Comparison of ENCODE assay signal across 12 cellular contexts in genomic region chr6:95690328-95690727, GRCh38.
A peak's percentile ranks its signal among the peaks of the same experiment; 100 is the strongest.
DNase-seq lines count a peak whose midpoint lies in the region; ATAC-seq and TF ChIP-seq lines count a peak whose summit lies in the region.
"Had no signal": no experiment of that assay in that cellular context is flagged by ENCODE, and none has a peak within 500 bp of the region (broad histone marks: within the 10 kb centered on the region; RNA-seq: fewer than 3 reads in every experiment).

No MANE protein-coding gene starts in this region.

- no peak overlapping the region for H3K27ac ChIP-seq in heart right ventricle
- no peak overlapping the region for H3K27ac ChIP-seq in A673 (ENCODE audit: low read depth, low read length, poor library complexity, severe bottlenecking)
- H3K27ac ChIP-seq: gastroesophageal sphincter had no signal

- H3K4me1 Mint-ChIP-seq in activated CD8-positive, alpha-beta T cell treated with anti-CD3 and anti-CD28 coated beads for 36 hours (ENCODE audit: low read depth): no peaks in the 10 kb centered on the region

- intact Hi-C loops in activated CD8-positive, alpha-beta T cell treated with anti-CD3 and anti-CD28 coated beads for 36 hours (cut with micrococcal nuclease): no loop called here
- intact Hi-C loops in heart right ventricle (cut with DNase I) (no loop called here), A673 (cut with micrococcal nuclease; ENCODE audit: unreplicated experiment) (no loop called here)

- CTCF ChIA-PET in activated CD8-positive, alpha-beta T cell treated with anti-CD3 and anti-CD28 coated beads for 36 hours (lab: Charles Lee): interaction anchor here (0.7 kb wide), 1 partner anchor 10 kb away, joined by 3 read pairs; no protein-coding TSS in a partner anchor
- CTCF ChIA-PET in A673 (lab: Charles Lee): no interaction called here

- WGBS in heart right ventricle, 2 donors: 68 to 72% methylated on average over 4 of the region's 4 CpGs

- H3K27ac Mint-ChIP-seq in activated CD8-positive, alpha-beta T cell treated with anti-CD3 and anti-CD28 coated beads for 36 hours: no peak overlapping the region

- peaks cover 3% of the 10 kb centered on the region for H3K9me3 Mint-ChIP-seq in activated CD8-positive, alpha-beta T cell treated with anti-CD3 and anti-CD28 coated beads for 36 hours

- no peak for TF ChIP-seq CTCF in activated CD8-positive, alpha-beta T cell treated with anti-CD3 and anti-CD28 coated beads for 36 hours (IDR thresholded peaks at IDR 0.05)
- TF ChIP-seq CTCF in heart right ventricle (IDR thresholded peaks at IDR 0.05) (no peak), A673 (conservative IDR thresholded peaks at IDR 0.05; ENCODE audit: low read depth, low read length) (no peak)

- no peak for DNase-seq in activated CD8-positive, alpha-beta T cell treated with anti-CD3 and anti-CD28 coated beads for 36 hours
- DNase-seq in heart right ventricle (no peak), NCI-H1436 (lab: John Stamatoyannopoulos, UW) (no peak), Ammon's horn (ENCODE audit: low spot score) (no peak), A673 (ENCODE audit: low spot score) (no peak)
- DNase-seq: NCI-H187 treated with DMSO at 0.1 percent for 48 hours, SW 1271 had no signal

- H3K27me3 ChIP-seq in heart right ventricle (no peaks in the 10 kb centered on the region), A673 (replicated peaks; ENCODE audit: insufficient read depth, low read depth, low read length, poor library complexity) (no peaks in the 10 kb centered on the region)
- H3K27me3 ChIP-seq: gastroesophageal sphincter had no signal

- H3K4me3 ChIP-seq in heart right ventricle (no peak overlapping the region), A673 (ENCODE audit: low read depth, low read length, poor library complexity, severe bottlenecking) (no peak overlapping the region)
- H3K4me3 ChIP-seq: gastroesophageal sphincter had no signal

- no TSS peak for BruUV-seq in A673 (replicated peaks; lab: Mats Ljungman, UMichigan)

- ATAC-seq in GM18861 (IDR thresholded peaks at IDR 0.05; ENCODE audit: unreplicated experiment) (peak; percentile 70), GM21723 (IDR thresholded peaks at IDR 0.05; ENCODE audit: unreplicated experiment) (peak; percentile 81), HG03457 (IDR thresholded peaks at IDR 0.05; ENCODE audit: unreplicated experiment) (peak; percentile 79), heart right ventricle (no peak)
- ATAC-seq in activated CD8-positive, alpha-beta T cell treated with anti-CD3 and anti-CD28 coated beads for 36 hours: peak; percentile 51
- ATAC-seq: gastroesophageal sphincter, sciatic nerve had no signal

- H3K4me3 Mint-ChIP-seq in activated CD8-positive, alpha-beta T cell treated with anti-CD3 and anti-CD28 coated beads for 36 hours: no peak overlapping the region

- H3K27me3 Mint-ChIP-seq in activated CD8-positive, alpha-beta T cell treated with anti-CD3 and anti-CD28 coated beads for 36 hours: no peaks in the 10 kb centered on the region

- H3K4me1 ChIP-seq in heart right ventricle: peaks cover 0 to 5% (median 0%) of the 10 kb centered on the region in 9 donors
- no peaks in the 10 kb centered on the region for H3K4me1 ChIP-seq in A673 (ENCODE audit: insufficient read depth, low read length, poor library complexity, severe bottlenecking)
- H3K4me1 ChIP-seq: gastroesophageal sphincter had no signal

- H3K9me3 ChIP-seq in heart right ventricle (peaks cover 0 to 14% (median 0%) of the 10 kb centered on the region in 11 donors), A673 (ENCODE audit: low read depth, low read length, poor library complexity, severe bottlenecking) (no peaks in the 10 kb centered on the region)
- H3K9me3 ChIP-seq: gastroesophageal sphincter had no signal

- POLR2A ChIA-PET in activated CD8-positive, alpha-beta T cell treated with anti-CD3 and anti-CD28 coated beads for 36 hours (lab: Charles Lee): no interaction called here
- POLR2A ChIA-PET in A673 (lab: Charles Lee; ENCODE audit: low non-redundant PET): no interaction called here

- H3K36me3 Mint-ChIP-seq in activated CD8-positive, alpha-beta T cell treated with anti-CD3 and anti-CD28 coated beads for 36 hours (ENCODE audit: low read depth): no peaks in the 10 kb centered on the region

- H3K36me3 ChIP-seq in heart right ventricle: no peaks in the 10 kb centered on the region
- no peaks in the 10 kb centered on the region for H3K36me3 ChIP-seq in A673 (ENCODE audit: insufficient read depth, low read length, poor library complexity, severe bottlenecking)
- H3K36me3 ChIP-seq: gastroesophageal sphincter had no signal

Comparison
In these comparisons a context has a peak if more than half of its experiments do, and no peak if none do; other contexts are left out.
1. ATAC-seq: peak in GM18861 (single experiment), GM21723 (single experiment), HG03457 (single experiment) and activated CD8-positive, alpha-beta T cell treated with anti-CD3 and anti-CD28 coated beads for 36 hours (single experiment); none in heart right ventricle (0 of 8).